Comparison of ENCODE assay signal across 13 cellular contexts in the genomic region with DNA sequence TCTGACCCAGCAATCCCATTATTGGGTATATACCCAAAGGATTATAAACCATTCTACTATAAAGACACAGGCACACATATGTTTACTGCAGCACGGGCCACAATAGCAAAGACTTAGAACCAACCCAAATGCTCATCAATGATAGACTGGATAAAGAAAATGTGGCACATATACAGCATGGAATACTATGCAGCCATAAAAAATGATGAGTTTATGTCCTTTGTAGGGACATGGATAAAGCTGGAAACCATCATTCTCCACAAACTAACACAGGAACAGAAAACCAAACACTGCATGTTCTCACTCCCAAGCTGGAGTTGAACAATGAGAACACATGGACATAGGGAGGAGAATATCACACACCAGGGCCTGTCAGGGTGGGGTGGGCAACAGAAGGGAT. TPM values are rescaled to one million over a fixed set of nuclear protein-coding genes. Genes with fewer than 3 reads are reported as not detected.
"Had no signal": no experiment of that assay in that cellular context is flagged by ENCODE, and none has a peak within 500 bp of the region (broad histone marks: within the 10 kb centered on the region; RNA-seq: fewer than 3 reads in every experiment).

No MANE protein-coding gene starts in this region.

RNA-seq across cellular contexts. Expression of gene PLAC8L1, which starts 16.1 kb away (rescaled TPM):
- total RNA-seq: kidney, kidney epithelial cell, left lobe of liver, liver, lower leg skin, lower lobe of right lung, mammary epithelial cell, mononuclear cell, mucosa of gallbladder, myocyte had no signal
- polyA plus RNA-seq: immature natural killer cell; naive thymus-derived CD4-positive, alpha-beta T cell; naive thymus-derived CD8-positive, alpha-beta T cell had no signal
